14 cellular contexts compared by ENCODE assay signal in genomic region chr7:123798527-123799188, GRCh38. TPM values are rescaled to one million over a fixed set of nuclear protein-coding genes. Genes with fewer than 3 reads are reported as not detected.
DNase-seq lines count a peak whose midpoint lies in the region; ATAC-seq and TF ChIP-seq lines count a peak whose summit lies in the region.
"Had no signal": no experiment of that assay in that cellular context is flagged by ENCODE, and none has a peak within 500 bp of the region (broad histone marks: within the 10 kb centered on the region; RNA-seq: fewer than 3 reads in every experiment).

No MANE protein-coding gene starts in this region.

- no peaks in the 10 kb centered on the region for H3K36me3 Mint-ChIP-seq in T-helper 17 cell (ENCODE audit: low read depth)
- no peaks in the 10 kb centered on the region for H3K36me3 Mint-ChIP-seq in activated T-helper 2 cell treated with anti-CD3 and anti-CD28 coated beads, Interferon-gamma antibody, Interleukin-2, Interleukin-4, amounts not matched to agents 10 μg/mL and 5 μg/mL and 100 μg/mL, durations not matched to agents 14 hours and 24 hours and 36 hours (ENCODE audit: low read depth)
- H3K36me3 Mint-ChIP-seq: stimulated activated effector memory CD8-positive, alpha-beta T cell treated with anti-CD3 and anti-CD28 coated beads, Interleukin-12 subunit alpha, Interleukin-12 subunit beta, amount 100 ng/mL, for 72 hours had no signal

- peaks cover 4% of the 10 kb centered on the region for H3K27me3 Mint-ChIP-seq in T-helper 17 cell
- H3K27me3 Mint-ChIP-seq in activated T-helper 2 cell treated with anti-CD3 and anti-CD28 coated beads, Interferon-gamma antibody, Interleukin-2, Interleukin-4, amounts not matched to agents 10 μg/mL and 5 μg/mL and 100 μg/mL, durations not matched to agents 14 hours and 24 hours and 36 hours (ENCODE audit: low read depth) = peaks cover 3% of the 10 kb centered on the region

- peaks cover 11% of the 10 kb centered on the region for H3K4me1 ChIP-seq in PC-9 (replicated peaks; ENCODE audit: insufficient read depth)
- H3K4me1 ChIP-seq in foreskin keratinocyte = no peaks in the 10 kb centered on the region

- peaks cover 3% of the 10 kb centered on the region for H3K4me1 Mint-ChIP-seq in T-helper 17 cell
- no peaks in the 10 kb centered on the region for H3K4me1 Mint-ChIP-seq in activated T-helper 2 cell treated with anti-CD3 and anti-CD28 coated beads, Interferon-gamma antibody, Interleukin-2, Interleukin-4, amounts not matched to agents 10 μg/mL and 5 μg/mL and 100 μg/mL, durations not matched to agents 14 hours and 24 hours and 36 hours (ENCODE audit: low read depth)
- H3K4me1 Mint-ChIP-seq: stimulated activated effector memory CD8-positive, alpha-beta T cell treated with anti-CD3 and anti-CD28 coated beads, Interleukin-12 subunit alpha, Interleukin-12 subunit beta, amount 100 ng/mL, for 72 hours had no signal

- no peaks in the 10 kb centered on the region for H3K9me3 Mint-ChIP-seq in activated T-helper 2 cell treated with anti-CD3 and anti-CD28 coated beads, Interferon-gamma antibody, Interleukin-2, Interleukin-4, amounts not matched to agents 10 μg/mL and 5 μg/mL and 100 μg/mL, durations not matched to agents 14 hours and 24 hours and 36 hours
- H3K9me3 Mint-ChIP-seq: stimulated activated effector memory CD8-positive, alpha-beta T cell treated with anti-CD3 and anti-CD28 coated beads, Interleukin-12 subunit alpha, Interleukin-12 subunit beta, amount 100 ng/mL, for 72 hours had no signal

- POLR2A ChIA-PET in PC-9 (lab: Charles Lee; ENCODE audit: unreplicated experiment) = no interaction called here

- H3F3A ChIP-seq in PC-9 (ENCODE audit: insufficient read depth, low read depth) = peaks cover 6% of the 10 kb centered on the region; the same call in 1 of the 2 replicates

- H4K20me1 ChIP-seq in PC-9 (ENCODE audit: insufficient read depth) = no peaks in the 10 kb centered on the region

- H3K27ac ChIP-seq in PC-9 (peak overlapping the region; percentile 43), foreskin keratinocyte (no peak overlapping the region)
- H3K27ac ChIP-seq: brain microvascular endothelial cell, ovary had no signal

- DNase-seq in H4 (ENCODE audit: low spot score) (peak; percentile 17), PC-9 (peak; percentile 11 to 43), foreskin keratinocyte (no peak), renal cortical epithelial cell (ENCODE audit: low read depth) (peak; percentile 22), NCI-H774 (lab: John Stamatoyannopoulos, UW) (no peak), T-helper 17 cell (no peak), NCI-H1436 treated with DMSO at 0.1 percent for 48 hours (lab: John Stamatoyannopoulos, UW) (no peak)
- no peak for DNase-seq in activated T-helper 2 cell treated with anti-CD3 and anti-CD28 coated beads, Interferon-gamma antibody, Interleukin-2, Interleukin-4, amounts not matched to agents 10 μg/mL and 5 μg/mL and 100 μg/mL, durations not matched to agents 14 hours and 24 hours and 36 hours (ENCODE audit: low spot score)
- DNase-seq: activated CD4-positive, alpha-beta T cell treated with anti-CD3 and anti-CD28 coated beads, Interleukin-2, amount 50 U/mL, for 4 hours; activated gamma-delta T cell treated with Interleukin-2 at 50 U/mL for 16 hours; ovary had no signal

- no peak overlapping the region for H3K4me3 Mint-ChIP-seq in T-helper 17 cell
- no peak overlapping the region for H3K4me3 Mint-ChIP-seq in activated T-helper 2 cell treated with anti-CD3 and anti-CD28 coated beads, Interferon-gamma antibody, Interleukin-2, Interleukin-4, amounts not matched to agents 10 μg/mL and 5 μg/mL and 100 μg/mL, durations not matched to agents 14 hours and 24 hours and 36 hours (ENCODE audit: low read depth)
- H3K4me3 Mint-ChIP-seq: stimulated activated effector memory CD8-positive, alpha-beta T cell treated with anti-CD3 and anti-CD28 coated beads, Interleukin-12 subunit alpha, Interleukin-12 subunit beta, amount 100 ng/mL, for 72 hours had no signal

- ATAC-seq in foreskin keratinocyte (peak; percentile 36), T-helper 17 cell (no peak)
- ATAC-seq: stimulated activated effector memory CD8-positive, alpha-beta T cell treated with anti-CD3 and anti-CD28 coated beads, Interleukin-12 subunit alpha, Interleukin-12 subunit beta, amount 100 ng/mL, for 72 hours had no signal

- intact Hi-C loops in PC-9 (cut with micrococcal nuclease; ENCODE audit: unreplicated experiment) = loop anchor here (1.0 to 10.0 kb wide), 10 partner anchors 48 to 987 kb away; partner anchors contain the start of gene WASL
- intact Hi-C loops in activated T-helper 2 cell treated with anti-CD3 and anti-CD28 coated beads, Interferon-gamma antibody, Interleukin-2, Interleukin-4, amounts not matched to agents 10 μg/mL and 5 μg/mL and 100 μg/mL, durations not matched to agents 14 hours and 24 hours and 36 hours (cut with micrococcal nuclease) = loop anchor here (1.0 kb wide), 1 partner anchor 67 kb away; no protein-coding TSS in a partner anchor

- H3K9me3 ChIP-seq in PC-9 (ENCODE audit: insufficient read depth, low read depth) = no peaks in the 10 kb centered on the region; the same call in 1 of the 2 replicates
- H3K9me3 ChIP-seq in T-helper 17 cell (ENCODE audit: control insufficient read depth, low read length, poor library complexity, severe bottlenecking) = no peaks in the 10 kb centered on the region
- H3K9me3 ChIP-seq: ovary had no signal

- H3K4me2 ChIP-seq in PC-9 = peak overlapping the region; percentile 75

- peak overlapping the region; percentile 40; the same call in 1 of the 2 replicates for H3K4me3 ChIP-seq in PC-9
- H3K4me3 ChIP-seq: ovary had no signal

- TF ChIP-seq CTCF in PC-9 (conservative IDR thresholded peaks at IDR 0.05) (no peak), foreskin keratinocyte (conservative IDR thresholded peaks at IDR 0.05) (no peak)

- H3K36me3 ChIP-seq in PC-9 (ENCODE audit: low read depth) = no peaks in the 10 kb centered on the region
- H3K36me3 ChIP-seq: brain microvascular endothelial cell, ovary had no signal

- no TSS peak for BruUV-seq in PC-9 (replicated peaks; lab: Mats Ljungman, UMichigan)

- H3K27me3 ChIP-seq in PC-9 (ENCODE audit: insufficient read depth, low read depth) = no peaks in the 10 kb centered on the region
- H3K27me3 ChIP-seq in foreskin keratinocyte = no peaks in the 10 kb centered on the region
- H3K27me3 ChIP-seq: brain microvascular endothelial cell, ovary had no signal

- H3K27ac Mint-ChIP-seq in T-helper 17 cell = no peak overlapping the region
- no peak overlapping the region for H3K27ac Mint-ChIP-seq in activated T-helper 2 cell treated with anti-CD3 and anti-CD28 coated beads, Interferon-gamma antibody, Interleukin-2, Interleukin-4, amounts not matched to agents 10 μg/mL and 5 μg/mL and 100 μg/mL, durations not matched to agents 14 hours and 24 hours and 36 hours
- H3K27ac Mint-ChIP-seq: stimulated activated effector memory CD8-positive, alpha-beta T cell treated with anti-CD3 and anti-CD28 coated beads, Interleukin-12 subunit alpha, Interleukin-12 subunit beta, amount 100 ng/mL, for 72 hours had no signal

- H3K9me2 ChIP-seq in PC-9 (ENCODE audit: insufficient read depth) = no peaks in the 10 kb centered on the region

- CTCF ChIA-PET in PC-9 (lab: Charles Lee) = interaction anchor here (0.6 to 2.5 kb wide), 4 partner anchors 67 to 138 kb away, joined by 3 to 10 read pairs (median 4); no protein-coding TSS in a partner anchor

- no peak overlapping the region for H2AFZ ChIP-seq in PC-9

- H3K79me2 ChIP-seq in PC-9 (ENCODE audit: low read depth) = no peaks in the 10 kb centered on the region

RNA-seq across cellular contexts. Expression of gene HYAL4, which starts 46.3 kb away (rescaled TPM):
- 0.37 TPM in 1 of 2 replicates, not detected in the other for total RNA-seq in H4 (2014; rRNA removed; shearing (Covaris generic))
- total RNA-seq in PC-9 (2021) = not detected in 2 replicates
- 0.17 TPM in 1 of 2 replicates, not detected in the other for total RNA-seq in foreskin keratinocyte
- polyA plus RNA-seq in foreskin keratinocyte = 0.10 TPM in 1 of 2 replicates, not detected in the other
- not detected in 2 replicates for total RNA-seq in renal cortical epithelial cell
- not detected for total RNA-seq in T-helper 17 cell
- total RNA-seq in activated T-helper 2 cell treated with anti-CD3 and anti-CD28 coated beads, Interferon-gamma antibody, Interleukin-2, Interleukin-4, amounts not matched to agents 10 μg/mL and 5 μg/mL and 100 μg/mL, durations not matched to agents 14 hours and 24 hours and 36 hours = not detected in 2 replicates
- polyA plus RNA-seq: BJ, ovary had no signal

RNA-seq across cellular contexts. Expression of gene WASL, which starts 49.9 kb away (rescaled TPM):
- total RNA-seq in H4 (2014; rRNA removed; shearing (Covaris generic)) = 7.9 and 12.8 TPM in 2 replicates
- total RNA-seq in PC-9 (2021) (31.4 and 40.3 TPM in 2 replicates), foreskin keratinocyte (34.4 and 35.7 TPM in 2 replicates), renal cortical epithelial cell (14.9 and 32.5 TPM in 2 replicates), T-helper 17 cell (1 to 10 TPM; 9.5 to 10.0 TPM)
- 10.7 and 12.1 TPM in 2 replicates for polyA plus RNA-seq in foreskin keratinocyte
- total RNA-seq in activated T-helper 2 cell treated with anti-CD3 and anti-CD28 coated beads, Interferon-gamma antibody, Interleukin-2, Interleukin-4, amounts not matched to agents 10 μg/mL and 5 μg/mL and 100 μg/mL, durations not matched to agents 14 hours and 24 hours and 36 hours = 6.0 and 6.6 TPM in 2 replicates

Comparison
In these comparisons a context has a peak if more than half of its experiments do, and no peak if none do; other contexts are left out.
1. DNase-seq: peak in H4 (single experiment), PC-9 (2 of 2) and renal cortical epithelial cell (single experiment); none in foreskin keratinocyte (0 of 2), NCI-H774 (single experiment), T-helper 17 cell (0 of 3), activated T-helper 2 cell treated with anti-CD3 and anti-CD28 coated beads, Interferon-gamma antibody, Interleukin-2, Interleukin-4, amounts not matched to agents 10 μg/mL and 5 μg/mL and 100 μg/mL, durations not matched to agents 14 hours and 24 hours and 36 hours (single experiment) and NCI-H1436 treated with DMSO at 0.1 percent for 48 hours (single experiment).